ENCODE assay signal across 30 cellular contexts in genomic region chr12:95107362-95107761, GRCh38.
"Had no signal": no experiment of that assay in that cellular context is flagged by ENCODE, and none has a peak within 500 bp of the region (broad histone marks: within the 10 kb centered on the region; RNA-seq: fewer than 3 reads in every experiment).

No MANE protein-coding gene starts in this region.

- H3K9ac ChIP-seq: neural progenitor cell, parathyroid adenoma had no signal

- H3K27me3 Mint-ChIP-seq: dendritic cell treated with granulocyte-macrophage colony-stimulating factor and Interleukin-4, amounts not matched to agents 40 ng/mL and 50 ng/mL, for 4 days; naive thymus-derived CD4-positive, alpha-beta T cell; progenitor cell of endocrine pancreas had no signal

- H2AFZ ChIP-seq: hepatocyte, neural progenitor cell, parathyroid adenoma had no signal

- H3K9me3 Mint-ChIP-seq: dendritic cell treated with granulocyte-macrophage colony-stimulating factor and Interleukin-4, amounts not matched to agents 40 ng/mL and 50 ng/mL, for 4 days; nephron; neural progenitor cell had no signal

- H3K36me3 ChIP-seq: colonic mucosa, neural progenitor cell had no signal

- H3K4me1 ChIP-seq: colonic mucosa, neural progenitor cell, parathyroid adenoma, right lobe of liver, stomach had no signal

- H3K4me1 Mint-ChIP-seq: neural progenitor cell had no signal

- H3K9me3 ChIP-seq: colonic mucosa, esophagus squamous epithelium, heart left ventricle, left lung, right lobe of liver, stomach, thyroid gland had no signal

- H3K4me2 ChIP-seq: hepatocyte, neural progenitor cell, smooth muscle cell had no signal

- DNase-seq: colonic mucosa; effector CD8-positive, alpha-beta T cell; erythroblast; esophagus squamous epithelium; heart left ventricle; left cardiac atrium; left lung; mammary epithelial cell; mesendoderm; midbrain; naive thymus-derived CD4-positive, alpha-beta T cell; right lobe of liver; stimulated activated CD4-positive, alpha-beta T cell treated with anti-CD3 and anti-CD28 coated beads, Interleukin-12 subunit alpha, Interleukin-12 subunit beta, amount 100 ng/mL, for 4 hours; stimulated activated CD4-positive, alpha-beta T cell treated with anti-CD3 and anti-CD28 coated beads, Interleukin-1b, Interleukin-23, amount 100 ng/mL, for 48 hours; stimulated activated CD4-positive, alpha-beta T cell treated with anti-CD3 and anti-CD28 coated beads, Interleukin-4, amount 100 ng/mL, for 1 hour; stimulated activated CD8-positive, alpha-beta memory T cell treated with anti-CD3 and anti-CD28 coated beads, Interleukin-4, amount 100 ng/mL, for 48 hours; stimulated activated naive CD4-positive, alpha-beta T cell; stomach; thyroid gland; trophoblast cell had no signal

- H3K27ac ChIP-seq: colonic mucosa, esophagus squamous epithelium, heart left ventricle, hepatocyte, left lung, neural progenitor cell, parathyroid adenoma, right lobe of liver, stomach, thyroid gland had no signal

- ATAC-seq: heart left ventricle; left cardiac atrium; left lung; naive thymus-derived CD4-positive, alpha-beta T cell; right lobe of liver had no signal

- FAIRE-seq: endothelial cell of umbilical vein, frontal cortex, islet of Langerhans had no signal

- H3K79me2 ChIP-seq: hepatocyte, parathyroid adenoma had no signal

- H3K4me3 ChIP-seq: colonic mucosa, esophagus squamous epithelium, heart left ventricle, hepatocyte, left lung, neural progenitor cell, right lobe of liver, smooth muscle cell, stomach, thyroid gland had no signal

- H3K27ac Mint-ChIP-seq: dendritic cell treated with granulocyte-macrophage colony-stimulating factor and Interleukin-4, amounts not matched to agents 40 ng/mL and 50 ng/mL, for 4 days; naive thymus-derived CD4-positive, alpha-beta T cell; nephron; neural progenitor cell; progenitor cell of endocrine pancreas had no signal

- H3K4me3 Mint-ChIP-seq: dendritic cell treated with granulocyte-macrophage colony-stimulating factor and Interleukin-4, amounts not matched to agents 40 ng/mL and 50 ng/mL, for 4 days; naive thymus-derived CD4-positive, alpha-beta T cell; nephron; neural progenitor cell had no signal

- H3K27me3 ChIP-seq: colonic mucosa, esophagus squamous epithelium, heart left ventricle, hepatocyte, left lung, neural progenitor cell, right lobe of liver, stomach, thyroid gland had no signal
